Comparison of ENCODE assay signal across 26 cellular contexts in the genomic region with DNA sequence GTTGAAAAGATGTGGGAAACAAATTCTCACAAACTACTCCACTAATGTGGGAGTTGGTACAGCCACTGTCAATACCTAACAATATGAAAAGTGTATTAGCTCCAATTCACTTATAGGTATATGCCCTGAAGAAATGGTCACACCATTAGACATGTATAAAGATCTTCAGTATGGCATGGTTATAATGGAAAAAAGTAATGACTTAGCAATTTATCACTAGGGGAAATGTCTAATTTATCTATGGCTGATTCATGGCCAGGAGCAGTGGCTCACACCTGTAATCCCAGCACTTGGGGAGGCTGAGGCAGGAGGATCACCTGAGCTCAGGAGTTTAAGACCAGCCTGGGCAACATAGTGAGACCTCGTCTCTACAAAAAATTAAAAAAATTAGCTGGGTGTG. TPM values are rescaled to one million over a fixed set of nuclear protein-coding genes. Genes with fewer than 3 reads are reported as not detected.
DNase-seq lines count a peak whose midpoint lies in the region; ATAC-seq, FAIRE-seq and TF ChIP-seq lines count a peak whose summit lies in the region.
"Had no signal": no experiment of that assay in that cellular context is flagged by ENCODE, and none has a peak within 500 bp of the region (broad histone marks: within the 10 kb centered on the region; RNA-seq: fewer than 3 reads in every experiment).

No MANE protein-coding gene starts in this region.

- H3K4me1 Mint-ChIP-seq in GM23338, result peaks cover 2% of the 10 kb centered on the region; the same call in 2 of the 3 replicates
- no peaks in the 10 kb centered on the region for H3K4me1 Mint-ChIP-seq in stimulated activated naive B cell treated with anti-CD40 and anti-IgM and Interleukin-4, amounts not matched to agents 10 μg/mL and 1 μg/mL and 100 μg/mL, for 72 hours
- H3K4me1 Mint-ChIP-seq: CD8-positive, alpha-beta memory T cell had no signal

- TF ChIP-seq CTCF in A549 (IDR thresholded peaks at IDR 0.05), result no peak
- TF ChIP-seq CTCF in GM23338 (conservative IDR thresholded peaks at IDR 0.05; ENCODE audit: low read depth in 2 of 2), result no peak
- TF ChIP-seq CTCF in K562 (IDR thresholded peaks at IDR 0.05 in 2 of 3, conservative IDR thresholded peaks at IDR 0.05 in 1 of 3; ENCODE audit: insufficient read depth in 2 of 3, low read depth in 1 of 3, low read length in 3 of 3), result no peak
- no peak for TF ChIP-seq CTCF in gastrocnemius medialis (IDR thresholded peaks at IDR 0.05 in 4 of 5, conservative IDR thresholded peaks at IDR 0.05 in 1 of 5)

- peaks cover 10% of the 10 kb centered on the region; the same call in 1 of the 2 replicates for H3F3A ChIP-seq in GM23338 (replicated peaks; ENCODE audit: low read depth)

- H3K27ac Mint-ChIP-seq in GM23338, result peak overlapping the region; percentile 25; the same call in 1 of the 2 replicates
- no peak overlapping the region for H3K27ac Mint-ChIP-seq in stimulated activated naive B cell treated with anti-CD40 and anti-IgM and Interleukin-4, amounts not matched to agents 10 μg/mL and 1 μg/mL and 100 μg/mL, for 72 hours
- H3K27ac Mint-ChIP-seq: HFFc6 had no signal

- 86% methylated on average over 1 of the region's 1 CpG for WGBS in A549 (ENCODE audit: missing lambda C conversion rate)
- WGBS in K562 (ENCODE audit: insufficient coverage, low coverage, missing lambda C conversion rate), result 100% methylated on average over 1 of the region's 1 CpG

- in situ Hi-C loops in K562 (cut with MboI), result no loop called here
- in situ Hi-C loops in gastrocnemius medialis (cut with MboI; ENCODE audit: low sequenced_read_pairs in 4 of 4), result loop anchor here in 1 of 4 donors (10.0 to 25.0 kb wide), 2 partner anchors 199 to 307 kb away; partner anchors contain the start of genes MDH1 and WDPCP

- H3K27ac ChIP-seq in A549, result no peak overlapping the region
- H3K27ac ChIP-seq in GM23338 (ENCODE audit: low read depth), result peak overlapping the region; percentile 30; the same call in 1 of the 2 replicates
- no peak overlapping the region for H3K27ac ChIP-seq in K562 (ENCODE audit: extremely low read depth, low read depth, low read length)
- H3K27ac ChIP-seq in gastrocnemius medialis, result peak overlapping the region; percentile 14 to 57 (median 36)
- H3K27ac ChIP-seq: KMS-11, PC-9, SJCRH30 had no signal

- H3K36me3 ChIP-seq in GM23338 (ENCODE audit: insufficient read depth) (peaks cover 36% of the 10 kb centered on the region), K562 (ENCODE audit: control insufficient read depth, insufficient read depth, low read length) (peaks cover 71% of the 10 kb centered on the region), gastrocnemius medialis (peaks cover 0 to 64% of the 10 kb centered on the region in 2 donors)

- CTCF ChIA-PET in A549 (lab: Yijun Ruan, JAX), result no interaction called here
- CTCF ChIA-PET in K562 (lab: Yijun Ruan, JAX; ENCODE audit: low intra/inter-chr PET ratio), result no interaction called here

- H3K9me1 ChIP-seq in K562 (ENCODE audit: control insufficient read depth, insufficient read depth, low read length), result no peaks in the 10 kb centered on the region

- peaks cover 11% of the 10 kb centered on the region for H3K27me3 Mint-ChIP-seq in GM23338 (ENCODE audit: insufficient read depth, low read depth, poor library complexity)
- H3K27me3 Mint-ChIP-seq in stimulated activated naive B cell treated with anti-CD40 and anti-IgM and Interleukin-4, amounts not matched to agents 10 μg/mL and 1 μg/mL and 100 μg/mL, for 72 hours, result no peaks in the 10 kb centered on the region
- H3K27me3 Mint-ChIP-seq: CD8-positive, alpha-beta memory T cell had no signal

- intact Hi-C loops in K562 (cut with micrococcal nuclease) (no loop called here), gastrocnemius medialis (cut with DNase I; ENCODE audit: low total_unique reads) (no loop called here)

- peaks cover 20% of the 10 kb centered on the region; the same call in 2 of the 3 replicates for H3K4me1 ChIP-seq in A549
- H3K4me1 ChIP-seq in GM23338 (ENCODE audit: insufficient read depth), result no peaks in the 10 kb centered on the region
- H3K4me1 ChIP-seq in K562 (replicated peaks in 1 of 2; ENCODE audit: control insufficient read depth in 2 of 2, insufficient read depth in 2 of 2, low read length in 2 of 2), result no peaks in the 10 kb centered on the region
- H3K4me1 ChIP-seq in gastrocnemius medialis, result peaks cover 8 to 21% of the 10 kb centered on the region in 2 donors
- H3K4me1 ChIP-seq: HAP-1, SJCRH30 had no signal

- H3K4me3 Mint-ChIP-seq in GM23338, result no peak overlapping the region
- no peak overlapping the region for H3K4me3 Mint-ChIP-seq in stimulated activated naive B cell treated with anti-CD40 and anti-IgM and Interleukin-4, amounts not matched to agents 10 μg/mL and 1 μg/mL and 100 μg/mL, for 72 hours
- H3K4me3 Mint-ChIP-seq: CD8-positive, alpha-beta memory T cell; HFFc6 had no signal

- no peak for TF ChIP-seq RAD21 in A549 (conservative IDR thresholded peaks at IDR 0.05 in 1 of 2, IDR thresholded peaks at IDR 0.05 in 1 of 2)
- TF ChIP-seq RAD21 in K562 (CRISPR knock-in tag; conservative IDR thresholded peaks at IDR 0.05 in 1 of 2, IDR thresholded peaks at IDR 0.05 in 1 of 2), result no peak

- no TSS peak for BruUV-seq in K562 (replicated peaks; lab: Mats Ljungman, UMichigan)

- H3K9me2 ChIP-seq in GM23338 (ENCODE audit: insufficient read depth), result no peaks in the 10 kb centered on the region

- TF ChIP-seq POLR2A in A549 (IDR thresholded peaks at IDR 0.05; ENCODE audit: low read length) (no peak), K562 (conservative IDR thresholded peaks at IDR 0.05) (no peak), gastrocnemius medialis (IDR thresholded peaks at IDR 0.05) (no peak)

- POLR2A ChIA-PET in A549 (lab: Yijun Ruan, JAX), result no interaction called here
- POLR2A ChIA-PET in K562 (lab: Yijun Ruan, JAX), result no interaction called here

- H2AFZ ChIP-seq in GM23338, result no peak overlapping the region
- no peak overlapping the region for H2AFZ ChIP-seq in K562 (ENCODE audit: low read depth, low read length)
- H2AFZ ChIP-seq: PC-9 had no signal

- no peaks in the 10 kb centered on the region for H3K27me3 ChIP-seq in GM23338 (ENCODE audit: insufficient read depth)
- no peaks in the 10 kb centered on the region for H3K27me3 ChIP-seq in K562 (ENCODE audit: control insufficient read depth in 2 of 2, insufficient read depth in 2 of 2, low read length in 2 of 2)
- H3K27me3 ChIP-seq in gastrocnemius medialis, result no peaks in the 10 kb centered on the region
- H3K27me3 ChIP-seq: SJCRH30 had no signal

- no peak overlapping the region for H3K4me3 ChIP-seq in A549
- H3K4me3 ChIP-seq in GM23338, result no peak overlapping the region
- no peak overlapping the region for H3K4me3 ChIP-seq in K562
- H3K4me3 ChIP-seq in gastrocnemius medialis, result no peak overlapping the region
- H3K4me3 ChIP-seq: HAP-1, PC-9, SJCRH30 had no signal

- H3K79me2 ChIP-seq in GM23338 (replicated peaks; ENCODE audit: insufficient read depth) (no peaks in the 10 kb centered on the region), K562 (ENCODE audit: control insufficient read depth, insufficient read depth, low read length) (no peaks in the 10 kb centered on the region)

- DNase-seq in A549 (ENCODE audit: low read depth in 1 of 2, low spot score in 1 of 2), result no peak
- no peak for DNase-seq in GM23338 (ENCODE audit: low spot score)
- no peak for DNase-seq in K562 (ENCODE audit: extremely low read depth in 1 of 4, low spot score in 3 of 4)
- DNase-seq in gastrocnemius medialis, result no peak
- DNase-seq in GOT3 (lab: John Stamatoyannopoulos, UW), result no peak
- DNase-seq in stimulated activated naive B cell treated with anti-CD40 and anti-IgM and Interleukin-4, amounts not matched to agents 10 μg/mL and 1 μg/mL and 100 μg/mL, for 72 hours, result no peak
- DNase-seq: C1 segment of cervical spinal cord; Calu3; CD8-positive, alpha-beta memory T cell; DMS79 treated with DMSO at 0.1 percent for 48 hours; GF-D8; HFFc6; IMR-90; MM.1S; NCI-H1694; NCI-H2029 treated with DMSO at 0.1 percent for 48 hours; NCI-H2227 treated with DMSO at 0.1 percent for 48 hours; NCI-H526 treated with DMSO at 0.1 percent for 48 hours; PC-9; SJCRH30 had no signal

- no peak overlapping the region for H3K9ac ChIP-seq in K562 (ENCODE audit: insufficient read depth in 1 of 2, low read depth in 2 of 2, low read length in 2 of 2)
- H3K9ac ChIP-seq: KMS-11 had no signal

- no peak overlapping the region for H3K4me2 ChIP-seq in A549
- H3K4me2 ChIP-seq in GM23338, result no peak overlapping the region
- no peak overlapping the region for H3K4me2 ChIP-seq in K562 (ENCODE audit: insufficient read depth, low read length)
- H3K4me2 ChIP-seq: KMS-11, PC-9 had no signal

- peaks cover 3% of the 10 kb centered on the region; the same call in 1 of the 3 replicates for H3K9me3 Mint-ChIP-seq in GM23338
- H3K9me3 Mint-ChIP-seq in stimulated activated naive B cell treated with anti-CD40 and anti-IgM and Interleukin-4, amounts not matched to agents 10 μg/mL and 1 μg/mL and 100 μg/mL, for 72 hours, result no peaks in the 10 kb centered on the region
- H3K9me3 Mint-ChIP-seq: CD8-positive, alpha-beta memory T cell; HFFc6 had no signal

- H4K20me1 ChIP-seq in GM23338 (replicated peaks; ENCODE audit: insufficient read depth) (no peaks in the 10 kb centered on the region; the same call in 1 of the 2 replicates), K562 (replicated peaks; ENCODE audit: control insufficient read depth, insufficient read depth, low read length) (no peaks in the 10 kb centered on the region)

- H3K9me3 ChIP-seq in A549 (no peaks in the 10 kb centered on the region), K562 (replicated peaks; ENCODE audit: control insufficient read depth, insufficient read depth, low read depth, low read length) (no peaks in the 10 kb centered on the region), gastrocnemius medialis (no peaks in the 10 kb centered on the region)
- H3K9me3 ChIP-seq: HAP-1, SJCRH30 had no signal

- TF ChIP-seq EP300 in A549 (IDR thresholded peaks at IDR 0.05), result no peak
- TF ChIP-seq EP300 in K562 (IDR thresholded peaks at IDR 0.05; ENCODE audit: low read length), result no peak

- no peak for FAIRE-seq in A549 (lab: Jason Lieb, UNC)
- FAIRE-seq in K562 (lab: Jason Lieb, UNC), result no peak
- FAIRE-seq: GM12892 had no signal

- ATAC-seq in A549, result no peak
- no peak for ATAC-seq in GM23338
- ATAC-seq in K562, result no peak
- ATAC-seq in gastrocnemius medialis, result no peak
- no peak for ATAC-seq in GM19463 (IDR thresholded peaks at IDR 0.05; ENCODE audit: unreplicated experiment)
- ATAC-seq in stimulated activated naive B cell treated with anti-CD40 and anti-IgM and Interleukin-4, amounts not matched to agents 10 μg/mL and 1 μg/mL and 100 μg/mL, for 72 hours (replicated peaks), result no peak
- ATAC-seq: Right ventricle myocardium inferior, SK-N-SH treated with all-trans-retinoic acid at 6 μM for 48 hours had no signal

- peaks cover 49% of the 10 kb centered on the region for H3K36me3 Mint-ChIP-seq in GM23338 (ENCODE audit: low read depth)
- H3K36me3 Mint-ChIP-seq in stimulated activated naive B cell treated with anti-CD40 and anti-IgM and Interleukin-4, amounts not matched to agents 10 μg/mL and 1 μg/mL and 100 μg/mL, for 72 hours, result peaks cover 22 to 27% of the 10 kb centered on the region in 2 donors

RNA-seq across cellular contexts. Expression of gene UGP2, which starts 52.5 kb away (rescaled TPM):
- polyA plus RNA-seq in A549 (2011; rRNA removed), result 136 and 162 TPM in 2 replicates
- 26.8 and 28.5 TPM in 2 replicates for polyA plus RNA-seq in A549 (2012; cell fraction: cytosol; rRNA removed)
- 7.4 and 13.8 TPM in 2 replicates for polyA plus RNA-seq in A549 (2012; cell fraction: nucleus; rRNA removed)
- 110 to 119 TPM (median 114 TPM) in 3 replicates for polyA plus RNA-seq in A549 (2017; fragmentation: RNase III; extraction: RNeasy Plus Mini Kit Qiagen cat#74134 plus additional on column Dnase treatment)
- 19.7 and 25.8 TPM in 2 replicates for polyA minus RNA-seq in A549 (2011; rRNA and poly(A)+ RNA removed)
- total RNA-seq in GM23338 (2014; rRNA removed; shearing (Covaris generic)), result 742 and 744 TPM in 2 replicates
- 906 and 943 TPM in 2 replicates for polyA plus RNA-seq in GM23338 (2016; fragmentation: Nextera tagmentation; extraction: Ambion mirVana)
- 22.2 and 53.0 TPM in 2 replicates for total RNA-seq in K562 (2011; cell fraction: chromatin; rRNA removed; ENCODE audit: low replicate concordance)
- total RNA-seq in K562 (2011; cell fraction: nucleolus; rRNA removed), result 12.8 and 14.7 TPM in 2 replicates
- 25.4 and 36.0 TPM in 2 replicates for total RNA-seq in K562 (2011; cell fraction: nucleoplasm; rRNA removed)
- total RNA-seq in K562 (2014; rRNA removed), result 25.2 and 25.5 TPM in 2 replicates
- total RNA-seq in K562 (2014; rRNA removed; fragmentation: Illumina TruSeq; extraction: Trizol), result 51.0 and 57.9 TPM in 2 replicates
- 61.5 and 62.0 TPM in 2 replicates for total RNA-seq in K562 (2015; rRNA removed; fragmentation: Illumina TruSeq; extraction: Trizol)
- 44.0 and 52.4 TPM in 2 replicates for total RNA-seq in K562 (2021)
- 41.6 and 67.7 TPM in 2 replicates for polyA plus RNA-seq in K562 (2011; rRNA removed)
- 7.2 and 17.2 TPM in 2 replicates for polyA plus RNA-seq in K562 (2011; cell fraction: cytosol; rRNA removed)
- polyA plus RNA-seq in K562 (2011; cell fraction: nucleus; rRNA removed), result 8.2 and 14.7 TPM in 2 replicates
- 64.0 and 71.6 TPM in 2 replicates for polyA plus RNA-seq in K562 (2012)
- polyA plus RNA-seq in K562 (2014; fragmentation: Illumina TruSeq; extraction: Trizol), result 56.1 and 69.3 TPM in 2 replicates
- 10 to 100 TPM; 58.9 to 59.6 TPM for polyA plus RNA-seq in K562 (2014; fragmentation: Nextera tagmentation; extraction: Ambion mirVana)
- polyA plus RNA-seq in K562 (2014; rRNA removed), result 47.3 and 48.9 TPM in 2 replicates
- 44.6 and 50.5 TPM in 2 replicates for polyA minus RNA-seq in K562 (2011; rRNA and poly(A)+ RNA removed)
- 17.4 and 26.1 TPM in 2 replicates for polyA minus RNA-seq in K562 (2011; cell fraction: cytosol; rRNA and poly(A)+ RNA removed)
- polyA minus RNA-seq in K562 (2011; cell fraction: nucleus; rRNA and poly(A)+ RNA removed), result 12.0 and 25.8 TPM in 2 replicates
- 100 to 1,000 TPM; 398 to 784 (median 580) TPM for total RNA-seq in gastrocnemius medialis

Comparison
In these comparisons a context has a peak if more than half of its experiments do, and no peak if none do; other contexts are left out.
1. H3K27ac ChIP-seq: peak in GM23338 (single experiment) and gastrocnemius medialis (4 of 4); none in A549 (0 of 2) and K562 (single experiment).
2. RNA of gene UGP2, which starts 52.5 kb away (total RNA-seq): 742 to 744 TPM in GM23338 and 398 to 784 TPM in gastrocnemius medialis; 12.8 to 62.0 TPM in K562; every median in the first group is over 4 times any median in the second.
3. Of the 35 proteins assayed by ChIP-seq in both K562 and A549: peak only in K562: none; only in A549: MAFK; in both: none; in neither: 34.